12 cellular contexts compared by ENCODE assay signal in genomic region chr3:128485283-128486156, GRCh38. TPM values are rescaled to one million over a fixed set of nuclear protein-coding genes. Genes with fewer than 3 reads are reported as not detected.
A peak's percentile ranks its signal among the peaks of the same experiment; 100 is the strongest.
DNase-seq lines count a peak whose midpoint lies in the region; ATAC-seq and TF ChIP-seq lines count a peak whose summit lies in the region.
"Had no signal": no experiment of that assay in that cellular context is flagged by ENCODE, and none has a peak within 500 bp of the region (broad histone marks: within the 10 kb centered on the region; RNA-seq: fewer than 3 reads in every experiment).

No MANE protein-coding gene starts in this region.

- H3K4me3 Mint-ChIP-seq in CD4-positive, alpha-beta memory T cell, result peak overlapping the region in 6 of 8 donors; percentile 20 to 88 (median 32)

- H3K4me1 ChIP-seq in CD4-positive, alpha-beta memory T cell (ENCODE audit: insufficient read depth, low read length), result peaks cover 58% of the 10 kb centered on the region
- peaks cover 42% of the 10 kb centered on the region for H3K4me1 ChIP-seq in psoas muscle

- H3K9me3 Mint-ChIP-seq in CD4-positive, alpha-beta memory T cell, result peaks cover 0 to 2% (median 0%) of the 10 kb centered on the region in 8 donors

- peaks cover 0 to 3% of the 10 kb centered on the region in 2 donors for H3K36me3 Mint-ChIP-seq in CD4-positive, alpha-beta memory T cell

- ATAC-seq in psoas muscle (no peak), GM21717 (IDR thresholded peaks at IDR 0.05; ENCODE audit: unreplicated experiment) (no peak)

- peaks cover 19 to 59% (median 32%) of the 10 kb centered on the region in 4 donors for H3K4me1 Mint-ChIP-seq in CD4-positive, alpha-beta memory T cell

- CTCF ChIA-PET in CD4-positive, alpha-beta memory T cell (lab: Charles Lee; ENCODE audit: partially characterized antibody), result no interaction called here

- no peak overlapping the region for H3K27ac ChIP-seq in CD4-positive, alpha-beta memory T cell (ENCODE audit: low read depth, low read length)
- no peak overlapping the region for H3K27ac ChIP-seq in psoas muscle
- H3K27ac ChIP-seq: KMS-11 had no signal

- H3K4me3 ChIP-seq in CD4-positive, alpha-beta memory T cell (ENCODE audit: low read length in 2 of 2), result no peak overlapping the region
- H3K4me3 ChIP-seq in fibroblast of pulmonary artery (replicated peaks; ENCODE audit: low read depth, low read length), result peak overlapping the region; percentile 84
- peak overlapping the region; percentile 73 for H3K4me3 ChIP-seq in psoas muscle

- POLR2A ChIA-PET in CD4-positive, alpha-beta memory T cell (lab: Charles Lee; ENCODE audit: partially characterized antibody), result no interaction called here

- no peaks in the 10 kb centered on the region for H3K36me3 ChIP-seq in CD4-positive, alpha-beta memory T cell (ENCODE audit: insufficient read depth, low read length)
- no peaks in the 10 kb centered on the region for H3K36me3 ChIP-seq in psoas muscle (ENCODE audit: insufficient read depth in 1 of 2, low read depth in 1 of 2)

- intact Hi-C loops in CD4-positive, alpha-beta memory T cell (cut with micrococcal nuclease), result no loop called here
- intact Hi-C loops in psoas muscle (cut with DNase I), result no loop called here

- peak overlapping the region in 2 of 7 donors; percentile 11 to 53 for H3K27ac Mint-ChIP-seq in CD4-positive, alpha-beta memory T cell

- no peaks in the 10 kb centered on the region for H3K9me3 ChIP-seq in CD4-positive, alpha-beta memory T cell (ENCODE audit: control insufficient read depth in 1 of 2, low read length in 2 of 2)
- H3K9me3 ChIP-seq in psoas muscle, result no peaks in the 10 kb centered on the region

- peaks cover 40 to 54% of the 10 kb centered on the region in 2 donors for H3K27me3 Mint-ChIP-seq in CD4-positive, alpha-beta memory T cell

- TF ChIP-seq CTCF in fibroblast of pulmonary artery (IDR thresholded peaks at IDR 0.05; ENCODE audit: low read length, missing control alignments) (no peak), psoas muscle (IDR thresholded peaks at IDR 0.05) (no peak)

- H3K27me3 ChIP-seq in CD4-positive, alpha-beta memory T cell (ENCODE audit: insufficient read depth, low read length), result peaks cover 71% of the 10 kb centered on the region
- H3K27me3 ChIP-seq in psoas muscle (ENCODE audit: insufficient read depth in 3 of 3, low read length in 2 of 3), result peaks cover 0 to 100% (median 69%) of the 10 kb centered on the region in 3 donors

- DNase-seq in CD4-positive, alpha-beta memory T cell, result no peak
- DNase-seq in OCI-M1 (lab: John Stamatoyannopoulos, UW) (peak; percentile 52), fibroblast of pulmonary artery (ENCODE audit: low read depth) (no peak), psoas muscle (peak in 1 of 2 donors; percentile 19), NCI-H1092 (lab: John Stamatoyannopoulos, UW) (no peak), NCI-H1694 (lab: John Stamatoyannopoulos, UW) (no peak), GM03348 (ENCODE audit: low spot score) (no peak)
- DNase-seq: activated CD4-positive, alpha-beta T cell treated with anti-CD3 and anti-CD28 coated beads for 48 hours; SIG-M5 had no signal

- 38 to 41% (median 39%) methylated on average over 29 of the region's 29 CpGs for WGBS in psoas muscle, 3 donors

RNA-seq across cellular contexts. Expression of gene GATA2, which starts 7.5 kb away (rescaled TPM):
- total RNA-seq in CD4-positive, alpha-beta memory T cell, result not detected
- not detected for polyA plus RNA-seq in CD4-positive, alpha-beta memory T cell
- total RNA-seq in psoas muscle, result 1 to 10 TPM; 5.4 to 8.8 (median 7.1) TPM
- 1 to 10 TPM; 4.2 to 7.4 (median 6.5) TPM for polyA plus RNA-seq in psoas muscle

RNA-seq across cellular contexts. Expression of gene DNAJB8, which starts 18.8 kb away (rescaled TPM):
- total RNA-seq in CD4-positive, alpha-beta memory T cell, result not detected
- polyA plus RNA-seq in CD4-positive, alpha-beta memory T cell, result not detected
- not detected for total RNA-seq in psoas muscle
- not detected for polyA plus RNA-seq in psoas muscle
- total RNA-seq: posterior vena cava had no signal

Comparison
In these comparisons a context has a peak if more than half of its experiments do, and no peak if none do; other contexts are left out.
1. H3K4me3 ChIP-seq: peak in fibroblast of pulmonary artery (single experiment) and psoas muscle (single experiment); none in CD4-positive, alpha-beta memory T cell (0 of 2).
2. RNA of gene GATA2, which starts 7.5 kb away (total RNA-seq): 5.4 to 8.8 TPM in psoas muscle; not detected in CD4-positive, alpha-beta memory T cell; every median in the first group is over 4 times any median in the second.